In the genomic region with DNA sequence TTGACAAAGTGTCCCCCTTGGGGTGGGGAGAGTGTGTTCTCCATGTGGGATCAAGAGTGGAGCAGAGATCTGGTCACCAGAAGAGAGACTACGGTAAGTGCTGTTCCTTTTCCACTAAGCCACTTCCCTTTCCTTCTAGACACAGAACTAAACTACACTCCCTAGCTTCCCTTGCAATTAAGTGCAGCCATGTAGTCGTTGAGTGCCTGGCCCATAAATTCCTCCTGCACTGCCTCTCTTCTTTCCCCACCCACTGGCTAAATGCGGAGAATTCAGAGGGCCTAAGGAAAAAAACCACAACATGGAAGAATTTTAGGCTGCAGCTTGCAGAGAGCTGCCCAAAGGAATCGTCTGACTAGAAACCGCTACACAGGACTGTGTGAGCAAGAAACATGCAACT, we compare ENCODE assay signal across 8 cellular contexts. TPM values are rescaled to one million over a fixed set of nuclear protein-coding genes. Genes with fewer than 3 reads are reported as not detected.
DNase-seq lines count a peak whose midpoint lies in the region; ATAC-seq, FAIRE-seq and TF ChIP-seq lines count a peak whose summit lies in the region.

No MANE protein-coding gene starts in this region.

- no peak for TF ChIP-seq CTCF in A549 (IDR thresholded peaks at IDR 0.05)
- TF ChIP-seq CTCF in glutamatergic neuron (IDR thresholded peaks at IDR 0.05; ENCODE audit: partially characterized antibody, unreplicated experiment), result no peak
- TF ChIP-seq CTCF in ovary (IDR thresholded peaks at IDR 0.05), result no peak
- TF ChIP-seq CTCF in D721Med (IDR thresholded peaks at IDR 0.05; ENCODE audit: insufficient read depth, missing control alignments), result no peak

- no peak for DNase-seq in A549 (ENCODE audit: low read depth in 1 of 2, low spot score in 1 of 2)
- peak; percentile 40 for DNase-seq in GM03348 (ENCODE audit: low spot score)
- peak; percentile 64 for DNase-seq in SKM-1 treated with dmso at 0.1 percent for 144 hours (lab: John Stamatoyannopoulos, UW; ENCODE audit: unreplicated experiment)
- no peak for DNase-seq in glutamatergic neuron
- no peak for DNase-seq in G401 (ENCODE audit: low spot score)
- DNase-seq in ovary, result no peak
- DNase-seq in D721Med (ENCODE audit: insufficient read length, low spot score), result no peak

- intact Hi-C loops in ovary (cut with DNase I), result no loop called here

- POLR2A ChIA-PET in A549 (lab: Yijun Ruan, JAX), result no interaction called here

- CTCF ChIA-PET in A549 (lab: Yijun Ruan, JAX), result interaction anchor here (0.9 kb wide), 1 partner anchor 36 kb away, joined by 3 read pairs; no protein-coding TSS in a partner anchor

- H3K9me3 Mint-ChIP-seq in glutamatergic neuron (ENCODE audit: unreplicated experiment), result peaks cover 6% of the 10 kb centered on the region

- no peaks in the 10 kb centered on the region for H3K27me3 ChIP-seq in ovary

- FAIRE-seq in A549 (lab: Jason Lieb, UNC), result no peak
- no peak for FAIRE-seq in D721Med (lab: Jason Lieb, UNC)

- no peaks in the 10 kb centered on the region for H3K4me1 Mint-ChIP-seq in glutamatergic neuron (ENCODE audit: low read depth, unreplicated experiment)

- WGBS in A549 (ENCODE audit: missing lambda C conversion rate), result 84% methylated on average over 5 of the region's 5 CpGs
- WGBS in ovary, 3 donors, result 49 to 58% (median 52%) methylated on average over 5 of the region's 5 CpGs

- H3K4me1 ChIP-seq in A549 (peaks cover 27% of the 10 kb centered on the region; the same call in 2 of the 3 replicates), ovary (ENCODE audit: insufficient read depth) (peaks cover 4% of the 10 kb centered on the region)

- ATAC-seq in A549, result no peak
- no peak for ATAC-seq in HG03196 (IDR thresholded peaks at IDR 0.05; ENCODE audit: unreplicated experiment)

- peak overlapping the region in 1 of 2 experiments; percentile 12; a peak in 1 of 6 replicates for H3K27ac ChIP-seq in A549
- H3K27ac ChIP-seq in ovary, result no peak overlapping the region

- H3K27me3 Mint-ChIP-seq in glutamatergic neuron (ENCODE audit: unreplicated experiment), result no peaks in the 10 kb centered on the region

- TF ChIP-seq POLR2A in A549 (IDR thresholded peaks at IDR 0.05; ENCODE audit: low read length), result no peak
- no peak for TF ChIP-seq POLR2A in ovary (IDR thresholded peaks at IDR 0.05)

- H3K36me3 ChIP-seq in ovary, result no peaks in the 10 kb centered on the region

- H3K4me3 Mint-ChIP-seq in glutamatergic neuron (ENCODE audit: unreplicated experiment), result peak overlapping the region; percentile 30

- H3K9me3 ChIP-seq in A549 (peaks cover 4% of the 10 kb centered on the region; the same call in 1 of the 3 replicates), ovary (no peaks in the 10 kb centered on the region)

- no peak overlapping the region for H3K27ac Mint-ChIP-seq in glutamatergic neuron (ENCODE audit: unreplicated experiment)

- TF ChIP-seq RAD21 in A549 (conservative IDR thresholded peaks at IDR 0.05 in 1 of 2, IDR thresholded peaks at IDR 0.05 in 1 of 2), result no peak

- no peaks in the 10 kb centered on the region for H3K36me3 Mint-ChIP-seq in glutamatergic neuron (ENCODE audit: unreplicated experiment)

- peak overlapping the region; percentile 85 for H3K4me2 ChIP-seq in A549

- in situ Hi-C loops in G401 (cut with HindIII; ENCODE audit: low sequenced_read_pairs), result no loop called here

- H3K4me3 ChIP-seq in A549 (no peak overlapping the region; the same call in 2 of the 3 replicates), ovary (no peak overlapping the region)

- TF ChIP-seq EP300 in A549 (IDR thresholded peaks at IDR 0.05) (no peak), ovary (IDR thresholded peaks at IDR 0.05) (no peak)

TF ChIP-seq in A549, 52 proteins besides CTCF, POLR2A, EP300 and RAD21 (continues in another document):
- TF ChIP-seq CHD4 (IDR thresholded peaks at IDR 0.05; ENCODE audit: borderline replicate concordance), result no peak
- no peak for TF ChIP-seq ZFP36 (IDR thresholded peaks at IDR 0.05; ENCODE audit: borderline replicate concordance, partially characterized antibody)
- no peak for TF ChIP-seq CBX2 (IDR thresholded peaks at IDR 0.05; ENCODE audit: borderline replicate concordance, low read depth)
- TF ChIP-seq SMC3 (IDR thresholded peaks at IDR 0.05), result no peak
- no peak for TF ChIP-seq EHMT2 (IDR thresholded peaks at IDR 0.05; ENCODE audit: low read depth)
- TF ChIP-seq RNF2 (IDR thresholded peaks at IDR 0.05; ENCODE audit: borderline replicate concordance, low read depth), result no peak
- no peak for TF ChIP-seq RARB (CRISPR knock-in tag; IDR thresholded peaks at IDR 0.05)
- no peak for TF ChIP-seq FOSL2 (IDR thresholded peaks at IDR 0.05)
- no peak for TF ChIP-seq FOSL2 (CRISPR knock-in tag; IDR thresholded peaks at IDR 0.05)
- TF ChIP-seq, protein P1, sequence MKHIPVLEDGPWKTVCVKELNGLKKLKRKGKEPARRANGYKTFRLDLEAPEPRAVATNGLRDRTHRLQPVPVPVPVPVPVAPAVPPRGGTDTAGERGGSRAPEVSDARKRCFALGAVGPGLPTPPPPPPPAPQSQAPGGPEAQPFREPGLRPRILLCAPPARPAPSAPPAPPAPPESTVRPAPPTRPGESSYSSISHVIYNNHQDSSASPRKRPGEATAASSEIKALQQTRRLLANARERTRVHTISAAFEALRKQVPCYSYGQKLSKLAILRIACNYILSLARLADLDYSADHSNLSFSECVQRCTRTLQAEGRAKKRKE (CRISPR knock-in tag; IDR thresholded peaks at IDR 0.05; ENCODE audit: low read depth), result no peak

RNA-seq across cellular contexts. Expression of a gene that starts 1.5 kb away (rescaled TPM):
- polyA plus RNA-seq in A549 (2011; rRNA removed) (31.4 and 36.1 TPM in 2 replicates), A549 (2017; fragmentation: RNase III; extraction: RNeasy Plus Mini Kit Qiagen cat#74134 plus additional on column Dnase treatment) (16.5 to 19.1 TPM (median 18.9 TPM) in 3 replicates), ovary (10 to 100 TPM; 16.6 to 23.0 TPM)
- polyA plus RNA-seq in A549 (2012; cell fraction: cytosol; rRNA removed), result 16.9 and 17.5 TPM in 2 replicates
- polyA plus RNA-seq in A549 (2012; cell fraction: nucleus; rRNA removed), result 183 and 193 TPM in 2 replicates
- 31.8 and 43.5 TPM in 2 replicates for polyA minus RNA-seq in A549 (2011; rRNA and poly(A)+ RNA removed)
- total RNA-seq in glutamatergic neuron (ENCODE audit: unreplicated experiment) (64.8 TPM), ovary (10 to 100 TPM; 35.1 to 53.4 (median 40.7) TPM)
- total RNA-seq in G401 (2014; rRNA removed; shearing (Covaris generic)), result 12.1 and 20.9 TPM in 2 replicates

RNA-seq across cellular contexts. Expression of a gene that starts 1.6 kb away (rescaled TPM):
- polyA plus RNA-seq in A549 (2011; rRNA removed), result 14.8 and 17.3 TPM in 2 replicates
- 3.4 and 4.6 TPM in 2 replicates for polyA plus RNA-seq in A549 (2012; cell fraction: cytosol; rRNA removed)
- 3.0 and 3.1 TPM in 2 replicates for polyA plus RNA-seq in A549 (2012; cell fraction: nucleus; rRNA removed)
- polyA plus RNA-seq in A549 (2017; fragmentation: RNase III; extraction: RNeasy Plus Mini Kit Qiagen cat#74134 plus additional on column Dnase treatment), result 11.2 to 14.1 TPM (median 13.1 TPM) in 3 replicates
- polyA minus RNA-seq in A549 (2011; rRNA and poly(A)+ RNA removed), result 3.6 and 3.7 TPM in 2 replicates
- total RNA-seq in glutamatergic neuron (ENCODE audit: unreplicated experiment), result 29.7 TPM
- total RNA-seq in G401 (2014; rRNA removed; shearing (Covaris generic)), result 43.4 and 54.8 TPM in 2 replicates
- 10 to 100 TPM; 22.9 to 32.7 (median 27.9) TPM for total RNA-seq in ovary
- 10 to 100 TPM; 13.3 to 16.6 TPM for polyA plus RNA-seq in ovary

RNA-seq across cellular contexts. Expression of a gene that starts 24.0 kb away (rescaled TPM):
- 29.3 and 29.6 TPM in 2 replicates for polyA plus RNA-seq in A549 (2011; rRNA removed)
- polyA plus RNA-seq in A549 (2012; cell fraction: cytosol; rRNA removed), result 13.5 and 14.0 TPM in 2 replicates
- polyA plus RNA-seq in A549 (2012; cell fraction: nucleus; rRNA removed), result 6.0 and 11.1 TPM in 2 replicates
- polyA plus RNA-seq in A549 (2017; fragmentation: RNase III; extraction: RNeasy Plus Mini Kit Qiagen cat#74134 plus additional on column Dnase treatment), result 21.9 to 23.3 TPM (median 22.6 TPM) in 3 replicates
- 9.1 and 9.2 TPM in 2 replicates for polyA minus RNA-seq in A549 (2011; rRNA and poly(A)+ RNA removed)
- total RNA-seq in glutamatergic neuron (ENCODE audit: unreplicated experiment), result 21.2 TPM
- 43.2 and 47.4 TPM in 2 replicates for total RNA-seq in G401 (2014; rRNA removed; shearing (Covaris generic))
- total RNA-seq in ovary, result 10 to 100 TPM; 59.3 to 94.1 (median 70.0) TPM
- polyA plus RNA-seq in ovary, result 100 to 1,000 TPM in 1 of 2 donors, 10 to 100 TPM in 1; 37.9 to 102 TPM

RNA-seq across cellular contexts. Expression of a gene that starts 51.1 kb away (rescaled TPM):
- 0.85 and 2.0 TPM in 2 replicates for polyA plus RNA-seq in A549 (2011; rRNA removed)
- 0.58 and 0.69 TPM in 2 replicates for polyA plus RNA-seq in A549 (2012; cell fraction: cytosol; rRNA removed)
- 0.25 and 0.83 TPM in 2 replicates for polyA plus RNA-seq in A549 (2012; cell fraction: nucleus; rRNA removed)
- 1.1 to 1.4 TPM (median 1.1 TPM) in 3 replicates for polyA plus RNA-seq in A549 (2017; fragmentation: RNase III; extraction: RNeasy Plus Mini Kit Qiagen cat#74134 plus additional on column Dnase treatment)
- 0.21 and 0.78 TPM in 2 replicates for polyA minus RNA-seq in A549 (2011; rRNA and poly(A)+ RNA removed)
- total RNA-seq in glutamatergic neuron (ENCODE audit: unreplicated experiment), result 1.7 TPM
- total RNA-seq in G401 (2014; rRNA removed; shearing (Covaris generic)), result 0.37 and 1.6 TPM in 2 replicates
- total RNA-seq in ovary, result 1 to 10 TPM; 2.0 to 4.6 (median 3.1) TPM
- polyA plus RNA-seq in ovary, result 1 to 10 TPM; 1.7 to 2.9 TPM

RNA-seq across cellular contexts. Expression of a gene that starts 51.1 kb away (rescaled TPM):
- polyA plus RNA-seq in A549 (2011; rRNA removed), result 22.5 and 22.8 TPM in 2 replicates
- polyA plus RNA-seq in A549 (2012; cell fraction: cytosol; rRNA removed), result 13.8 and 17.8 TPM in 2 replicates
- 39.1 and 46.4 TPM in 2 replicates for polyA plus RNA-seq in A549 (2012; cell fraction: nucleus; rRNA removed)
- 7.7 to 9.2 TPM (median 8.5 TPM) in 3 replicates for polyA plus RNA-seq in A549 (2017; fragmentation: RNase III; extraction: RNeasy Plus Mini Kit Qiagen cat#74134 plus additional on column Dnase treatment)
- polyA minus RNA-seq in A549 (2011; rRNA and poly(A)+ RNA removed), result 11.8 and 13.1 TPM in 2 replicates
- total RNA-seq in glutamatergic neuron (ENCODE audit: unreplicated experiment), result 15.2 TPM
- 15.8 and 26.2 TPM in 2 replicates for total RNA-seq in G401 (2014; rRNA removed; shearing (Covaris generic))
- 10 to 100 TPM; 15.9 to 38.0 (median 27.0) TPM for total RNA-seq in ovary
- polyA plus RNA-seq in ovary, result 10 to 100 TPM; 19.4 to 31.7 TPM

Comparison
In these comparisons a context has a peak if more than half of its experiments do, and no peak if none do; other contexts are left out.
1. DNase-seq: peak in GM03348 (single experiment) and SKM-1 treated with dmso at 0.1 percent for 144 hours (single experiment); none in A549 (0 of 2), glutamatergic neuron (single experiment), G401 (single experiment), ovary (0 of 5) and D721Med (single experiment).